21 cellular contexts compared by ENCODE assay signal in genomic region chr9:13817754-13818278, GRCh38.
DNase-seq lines count a peak whose midpoint lies in the region; ATAC-seq, FAIRE-seq and TF ChIP-seq lines count a peak whose summit lies in the region.
"Had no signal": no experiment of that assay in that cellular context is flagged by ENCODE, and none has a peak within 500 bp of the region (broad histone marks: within the 10 kb centered on the region; RNA-seq: fewer than 3 reads in every experiment).

No MANE protein-coding gene starts in this region.

- TF ChIP-seq CTCF in HepG2 (CRISPR knock-in tag; IDR thresholded peaks at IDR 0.05) (no peak), right lobe of liver (IDR thresholded peaks at IDR 0.05) (no peak), cardiac fibroblast (IDR thresholded peaks at IDR 0.05; ENCODE audit: low read depth, low read length) (no peak), HFFc6 (IDR thresholded peaks at IDR 0.05) (no peak), RWPE1 (conservative IDR thresholded peaks at IDR 0.05; ENCODE audit: low read depth) (no peak)

- WGBS in HepG2 (ENCODE audit: low lambda C conversion rate) = 41% methylated on average over 1 of the region's 1 CpG
- WGBS in right lobe of liver (ENCODE audit: insufficient coverage, low coverage, low lambda C conversion rate, missing lambda C conversion rate) = 31% methylated on average over 1 of the region's 1 CpG

- H3K27ac ChIP-seq in HepG2 (ENCODE audit: extremely low read length, insufficient read depth, low read length) = no peak overlapping the region
- H3K27ac ChIP-seq in right lobe of liver = no peak overlapping the region
- H3K27ac ChIP-seq in RWPE1 = no peak overlapping the region
- H3K27ac ChIP-seq: BLaER1, SJCRH30 had no signal

- H3K4me2 ChIP-seq in HepG2 (ENCODE audit: low read depth, low read length) = no peak overlapping the region
- H3K4me2 ChIP-seq: BLaER1 had no signal

- H3K4me1 ChIP-seq in HepG2 (ENCODE audit: insufficient read depth, low read length) (no peaks in the 10 kb centered on the region), right lobe of liver (no peaks in the 10 kb centered on the region)
- H3K4me1 ChIP-seq: BLaER1 had no signal

- FAIRE-seq in HepG2 (lab: Jason Lieb, UNC) = no peak

- no peaks in the 10 kb centered on the region for H4K20me1 ChIP-seq in HepG2 (ENCODE audit: insufficient read depth, low read length)
- H4K20me1 ChIP-seq: BLaER1 had no signal

- CTCF ChIA-PET in HepG2 (lab: Yijun Ruan, JAX; ENCODE audit: low intra/inter-chr PET ratio, low total read pairs) = no interaction called here
- CTCF ChIA-PET in RWPE1 (lab: Yijun Ruan, JAX) = no interaction called here

- no peak overlapping the region for H3K9ac ChIP-seq in HepG2 (ENCODE audit: insufficient read depth, low read depth, low read length)
- H3K9ac ChIP-seq: BLaER1 had no signal

- intact Hi-C loops in HepG2 (cut with micrococcal nuclease; ENCODE audit: unreplicated experiment) = no loop called here
- intact Hi-C loops in right lobe of liver (cut with DNase I) = no loop called here

- no peak overlapping the region for H3K4me3 ChIP-seq in HepG2 (replicated peaks in 1 of 3; ENCODE audit: insufficient read depth in 1 of 3, low read depth in 2 of 3, low read length in 3 of 3)
- H3K4me3 ChIP-seq in right lobe of liver = no peak overlapping the region
- no peak overlapping the region for H3K4me3 ChIP-seq in cardiac fibroblast (replicated peaks in 1 of 2; ENCODE audit: low read depth in 2 of 2, low read length in 2 of 2)
- H3K4me3 ChIP-seq: BLaER1, SJCRH30 had no signal

- no peaks in the 10 kb centered on the region for H3K36me3 ChIP-seq in HepG2 (replicated peaks in 1 of 2; ENCODE audit: control insufficient read depth in 1 of 2, insufficient read depth in 2 of 2, low read length in 2 of 2)
- no peaks in the 10 kb centered on the region for H3K36me3 ChIP-seq in right lobe of liver
- H3K36me3 ChIP-seq: BLaER1, SJCRH30 had no signal

- H3K27me3 ChIP-seq in HepG2 (ENCODE audit: control insufficient read depth in 1 of 2, insufficient read depth in 2 of 2, low read length in 2 of 2) (no peaks in the 10 kb centered on the region), right lobe of liver (no peaks in the 10 kb centered on the region)
- H3K27me3 ChIP-seq: BLaER1, SJCRH30 had no signal

- H3K9me3 ChIP-seq in HepG2 (ENCODE audit: low read length) (peaks cover 25% of the 10 kb centered on the region), right lobe of liver (no peaks in the 10 kb centered on the region)
- H3K9me3 ChIP-seq: SJCRH30 had no signal

- no peak overlapping the region for H3K4me3 Mint-ChIP-seq in HFFc6
- H3K4me3 Mint-ChIP-seq: CD4-positive, alpha-beta memory T cell; IgD-negative memory B cell had no signal

- H3K27me3 Mint-ChIP-seq in HFFc6 (ENCODE audit: insufficient read depth) = peaks cover 2% of the 10 kb centered on the region; the same call in 1 of the 2 replicates
- H3K27me3 Mint-ChIP-seq: CD4-positive, alpha-beta memory T cell; IgD-negative memory B cell had no signal

- no peak for TF ChIP-seq POLR2A in HepG2 (IDR thresholded peaks at IDR 0.05; ENCODE audit: insufficient read depth in 1 of 2, low read depth in 2 of 2, low read length in 2 of 2)
- TF ChIP-seq POLR2A in right lobe of liver (IDR thresholded peaks at IDR 0.05) = no peak
- no peak for TF ChIP-seq POLR2A in erythroblast (IDR thresholded peaks at IDR 0.05; ENCODE audit: low read length)

- no peaks in the 10 kb centered on the region for H3K4me1 Mint-ChIP-seq in HFFc6 (ENCODE audit: low read depth)
- H3K4me1 Mint-ChIP-seq: CD4-positive, alpha-beta memory T cell; IgD-negative memory B cell had no signal

- DNase-seq in HepG2 (ENCODE audit: low spot score) (no peak), right lobe of liver (no peak), cardiac fibroblast (ENCODE audit: low read depth in 2 of 2) (peak; percentile 35 to 66), iris pigment epithelial cell (ENCODE audit: low read depth) (peak; percentile 58), HFFc6 (no peak), RKO (ENCODE audit: low spot score) (no peak), erythroblast (lab: John Stamatoyannopoulos, UW) (no peak), RWPE1 (ENCODE audit: low spot score) (no peak)
- DNase-seq: CD4-positive, alpha-beta memory T cell; DMS153; GDM1; GOT3; Kasumi-1; MM.1S; NCI-H1105 treated with DMSO at 0.1 percent for 48 hours; NCI-H1694 treated with DMSO at 0.1 percent for 48 hours; NCI-H510A; NCI-H748 treated with DMSO at 0.1 percent for 48 hours; SJCRH30 had no signal

- H2AFZ ChIP-seq in HepG2 (ENCODE audit: low read length) = no peak overlapping the region

- no peak for TF ChIP-seq RAD21 in HepG2 (CRISPR knock-in tag; IDR thresholded peaks at IDR 0.05)

- no peaks in the 10 kb centered on the region for H3K79me2 ChIP-seq in HepG2 (ENCODE audit: insufficient read depth, low read length)

- H3K9me3 Mint-ChIP-seq in HFFc6 = peaks cover 9% of the 10 kb centered on the region; the same call in 1 of the 2 replicates

- POLR2A ChIA-PET in HepG2 (lab: Yijun Ruan, JAX) (no interaction called here), RWPE1 (lab: Yijun Ruan, JAX; ENCODE audit: low non-redundant PET) (no interaction called here)

- H3K36me3 Mint-ChIP-seq in HFFc6 (ENCODE audit: low read depth) = no peaks in the 10 kb centered on the region
- H3K36me3 Mint-ChIP-seq: CD4-positive, alpha-beta memory T cell had no signal

- H3K27ac Mint-ChIP-seq in HFFc6 = no peak overlapping the region
- H3K27ac Mint-ChIP-seq: CD4-positive, alpha-beta memory T cell; IgD-negative memory B cell had no signal

- TF ChIP-seq EP300 in HepG2 (IDR thresholded peaks at IDR 0.05; ENCODE audit: low read depth in 2 of 2, low read length in 2 of 2) = no peak
- TF ChIP-seq EP300 in HepG2 (CRISPR knock-in tag; IDR thresholded peaks at IDR 0.05; ENCODE audit: borderline replicate concordance) = no peak

- BruUV-seq in HepG2 (replicated peaks; lab: Mats Ljungman, UMichigan) = no TSS peak

- in situ Hi-C loops in HepG2 (cut with HindIII; ENCODE audit: extremely low pct_ligation_motif_present, low pct_unique_long_range_greater_than_20kb) = loop anchor here (25.0 kb wide), 1 partner anchor 544 kb away; no protein-coding TSS in a partner anchor

- ATAC-seq in HepG2 = no peak
- ATAC-seq in right lobe of liver = no peak

TF ChIP-seq in HepG2, 621 proteins besides CTCF, POLR2A, EP300 and RAD21:
- TF ChIP-seq CEBPB (IDR thresholded peaks at IDR 0.05; ENCODE audit: borderline replicate concordance, low read depth, low read length) (0 out of 2 replicates have a peak, but pooled peaks have one; percentile 27), ZSCAN29 (CRISPR knock-in tag; conservative IDR thresholded peaks at IDR 0.05) (no peak)

Comparison
In these comparisons a context has a peak if more than half of its experiments do, and no peak if none do; other contexts are left out.
1. DNase-seq: peak in cardiac fibroblast (2 of 2) and iris pigment epithelial cell (single experiment); none in HepG2 (single experiment), right lobe of liver (0 of 3), HFFc6 (single experiment), RKO (single experiment), erythroblast (0 of 2) and RWPE1 (single experiment).